Comparison of ENCODE assay signal across 15 cellular contexts in the genomic region with DNA sequence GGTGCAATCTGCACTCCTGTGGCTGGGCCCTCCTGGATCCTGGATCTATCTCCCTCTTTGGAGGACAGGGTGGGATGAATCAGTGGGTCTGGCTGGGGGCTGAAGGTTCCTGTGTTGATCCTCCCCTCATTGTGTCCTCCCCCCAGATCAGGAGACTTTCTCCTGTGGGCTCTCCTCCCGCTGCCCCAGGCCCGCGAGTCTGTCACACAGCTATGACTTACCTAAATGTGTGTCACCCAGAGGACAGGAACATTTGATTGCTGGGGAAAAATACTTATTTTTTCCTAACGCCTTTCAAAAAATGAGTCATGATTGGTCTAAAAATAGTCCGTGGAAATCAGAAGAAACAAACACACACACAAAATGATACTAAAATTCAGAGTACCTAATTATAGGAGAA.
DNase-seq lines count a peak whose midpoint lies in the region; ATAC-seq lines count a peak whose summit lies in the region.
"Had no signal": no experiment of that assay in that cellular context is flagged by ENCODE, and none has a peak within 500 bp of the region (broad histone marks: within the 10 kb centered on the region; RNA-seq: fewer than 3 reads in every experiment).

No MANE protein-coding gene starts in this region.

- H3K27ac Mint-ChIP-seq in activated CD4-positive, alpha-beta memory T cell treated with anti-CD3 and anti-CD28 coated beads for 36 hours: no peak overlapping the region
- H3K27ac Mint-ChIP-seq in activated CD4-positive, alpha-beta memory T cell treated with anti-CD3 and anti-CD28 coated beads, Interleukin-2, amount 10 ng/mL, durations not matched to agents 7 days and 5 days: no peak overlapping the region
- no peak overlapping the region for H3K27ac Mint-ChIP-seq in stimulated activated naive CD8-positive, alpha-beta T cell treated with anti-CD3 and anti-CD28 coated beads, Interleukin-15, amount 100 ng/mL, for 72 hours
- peak overlapping the region; percentile 39 for H3K27ac Mint-ChIP-seq in activated naive CD8-positive, alpha-beta T cell treated with anti-CD3 and anti-CD28 coated beads, Interleukin-2, amount 50 U/mL, for 24 hours
- H3K27ac Mint-ChIP-seq: B cell; CD8-positive, alpha-beta memory T cell; HFFc6 had no signal

- peak; percentile 65 for ATAC-seq in stimulated activated naive CD8-positive, alpha-beta T cell treated with anti-CD3 and anti-CD28 coated beads, Interleukin-15, Interleukin-2, amounts not matched to agents 100 U/mL and 50 U/mL, for 24 hours
- no peak for ATAC-seq in stimulated activated naive CD8-positive, alpha-beta T cell treated with anti-CD3 and anti-CD28 coated beads, Interleukin-15, amount 100 ng/mL, for 72 hours
- peak; percentile 76 for ATAC-seq in activated naive CD8-positive, alpha-beta T cell treated with anti-CD3 and anti-CD28 coated beads, Interleukin-2, amount 50 U/mL, for 24 hours

- intact Hi-C loops in activated CD4-positive, alpha-beta memory T cell treated with anti-CD3 and anti-CD28 coated beads for 36 hours (cut with micrococcal nuclease): no loop called here

- no peaks in the 10 kb centered on the region for H3K36me3 Mint-ChIP-seq in activated CD4-positive, alpha-beta memory T cell treated with anti-CD3 and anti-CD28 coated beads for 36 hours
- H3K36me3 Mint-ChIP-seq in activated CD4-positive, alpha-beta memory T cell treated with anti-CD3 and anti-CD28 coated beads, Interleukin-2, amount 10 ng/mL, durations not matched to agents 7 days and 5 days (ENCODE audit: low read depth): no peaks in the 10 kb centered on the region
- H3K36me3 Mint-ChIP-seq in activated naive CD8-positive, alpha-beta T cell treated with anti-CD3 and anti-CD28 coated beads, Interleukin-2, amount 50 U/mL, for 24 hours (ENCODE audit: low read depth): no peaks in the 10 kb centered on the region
- H3K36me3 Mint-ChIP-seq: CD8-positive, alpha-beta memory T cell had no signal

- CTCF ChIA-PET in activated CD4-positive, alpha-beta memory T cell treated with anti-CD3 and anti-CD28 coated beads for 36 hours (lab: Charles Lee): no interaction called here
- CTCF ChIA-PET in activated CD4-positive, alpha-beta memory T cell treated with anti-CD3 and anti-CD28 coated beads, Interleukin-2, amount 10 ng/mL, durations not matched to agents 7 days and 5 days (lab: Charles Lee): no interaction called here

- peaks cover 40% of the 10 kb centered on the region for H3K27me3 Mint-ChIP-seq in activated CD4-positive, alpha-beta memory T cell treated with anti-CD3 and anti-CD28 coated beads for 36 hours
- peaks cover 27% of the 10 kb centered on the region for H3K27me3 Mint-ChIP-seq in activated CD4-positive, alpha-beta memory T cell treated with anti-CD3 and anti-CD28 coated beads, Interleukin-2, amount 10 ng/mL, durations not matched to agents 7 days and 5 days
- peaks cover 84% of the 10 kb centered on the region for H3K27me3 Mint-ChIP-seq in stimulated activated naive CD8-positive, alpha-beta T cell treated with anti-CD3 and anti-CD28 coated beads, Interleukin-15, amount 100 ng/mL, for 72 hours
- peaks cover 41% of the 10 kb centered on the region for H3K27me3 Mint-ChIP-seq in activated naive CD8-positive, alpha-beta T cell treated with anti-CD3 and anti-CD28 coated beads, Interleukin-2, amount 50 U/mL, for 24 hours

- POLR2A ChIA-PET in activated CD4-positive, alpha-beta memory T cell treated with anti-CD3 and anti-CD28 coated beads for 36 hours (lab: Charles Lee): no interaction called here
- POLR2A ChIA-PET in activated CD4-positive, alpha-beta memory T cell treated with anti-CD3 and anti-CD28 coated beads, Interleukin-2, amount 10 ng/mL, durations not matched to agents 7 days and 5 days (lab: Charles Lee): no interaction called here

- peaks cover 8% of the 10 kb centered on the region for H3K4me1 Mint-ChIP-seq in activated CD4-positive, alpha-beta memory T cell treated with anti-CD3 and anti-CD28 coated beads for 36 hours (ENCODE audit: low read depth)
- H3K4me1 Mint-ChIP-seq in activated CD4-positive, alpha-beta memory T cell treated with anti-CD3 and anti-CD28 coated beads, Interleukin-2, amount 10 ng/mL, durations not matched to agents 7 days and 5 days: no peaks in the 10 kb centered on the region
- peaks cover 5% of the 10 kb centered on the region for H3K4me1 Mint-ChIP-seq in stimulated activated naive CD8-positive, alpha-beta T cell treated with anti-CD3 and anti-CD28 coated beads, Interleukin-15, amount 100 ng/mL, for 72 hours
- H3K4me1 Mint-ChIP-seq in activated naive CD8-positive, alpha-beta T cell treated with anti-CD3 and anti-CD28 coated beads, Interleukin-2, amount 50 U/mL, for 24 hours: peaks cover 11% of the 10 kb centered on the region
- H3K4me1 Mint-ChIP-seq: B cell; CD8-positive, alpha-beta memory T cell had no signal

- no peaks in the 10 kb centered on the region for H3K9me3 Mint-ChIP-seq in activated CD4-positive, alpha-beta memory T cell treated with anti-CD3 and anti-CD28 coated beads for 36 hours
- H3K9me3 Mint-ChIP-seq in activated CD4-positive, alpha-beta memory T cell treated with anti-CD3 and anti-CD28 coated beads, Interleukin-2, amount 10 ng/mL, durations not matched to agents 7 days and 5 days: no peaks in the 10 kb centered on the region
- H3K9me3 Mint-ChIP-seq in stimulated activated naive CD8-positive, alpha-beta T cell treated with anti-CD3 and anti-CD28 coated beads, Interleukin-15, amount 100 ng/mL, for 72 hours: no peaks in the 10 kb centered on the region
- no peaks in the 10 kb centered on the region for H3K9me3 Mint-ChIP-seq in activated naive CD8-positive, alpha-beta T cell treated with anti-CD3 and anti-CD28 coated beads, Interleukin-2, amount 50 U/mL, for 24 hours
- H3K9me3 Mint-ChIP-seq: HFFc6 had no signal

- H3K4me3 Mint-ChIP-seq in activated CD4-positive, alpha-beta memory T cell treated with anti-CD3 and anti-CD28 coated beads for 36 hours: no peak overlapping the region
- H3K4me3 Mint-ChIP-seq in activated CD4-positive, alpha-beta memory T cell treated with anti-CD3 and anti-CD28 coated beads, Interleukin-2, amount 10 ng/mL, durations not matched to agents 7 days and 5 days: no peak overlapping the region
- no peak overlapping the region for H3K4me3 Mint-ChIP-seq in stimulated activated naive CD8-positive, alpha-beta T cell treated with anti-CD3 and anti-CD28 coated beads, Interleukin-15, amount 100 ng/mL, for 72 hours
- H3K4me3 Mint-ChIP-seq in activated naive CD8-positive, alpha-beta T cell treated with anti-CD3 and anti-CD28 coated beads, Interleukin-2, amount 50 U/mL, for 24 hours: no peak overlapping the region
- H3K4me3 Mint-ChIP-seq: B cell; CD8-positive, alpha-beta memory T cell; HFFc6 had no signal

- DNase-seq in activated CD4-positive, alpha-beta memory T cell treated with anti-CD3 and anti-CD28 coated beads for 36 hours: peak; percentile 18
- DNase-seq in activated CD4-positive, alpha-beta memory T cell treated with anti-CD3 and anti-CD28 coated beads, Interleukin-2, amount 10 ng/mL, durations not matched to agents 7 days and 5 days: no peak
- peak; percentile 10 for DNase-seq in stimulated activated naive CD8-positive, alpha-beta T cell treated with anti-CD3 and anti-CD28 coated beads, Interleukin-15, Interleukin-2, amounts not matched to agents 100 U/mL and 50 U/mL, for 24 hours
- no peak for DNase-seq in stimulated activated naive CD8-positive, alpha-beta T cell treated with anti-CD3 and anti-CD28 coated beads, Interleukin-15, amount 100 ng/mL, for 72 hours
- peak; percentile 2 for DNase-seq in activated naive CD8-positive, alpha-beta T cell treated with anti-CD3 and anti-CD28 coated beads, Interleukin-2, amount 50 U/mL, for 24 hours
- DNase-seq in T1000 (lab: John Stamatoyannopoulos, UW): no peak
- DNase-seq in MV-4-11 (lab: John Stamatoyannopoulos, UW): no peak
- DNase-seq: ACHN; Caco-2; CD8-positive, alpha-beta memory T cell; DND-41; GDM1; GOT3; HFFc6 had no signal

Comparison
In these comparisons a context has a peak if more than half of its experiments do, and no peak if none do; other contexts are left out.
1. DNase-seq: peak in activated CD4-positive, alpha-beta memory T cell treated with anti-CD3 and anti-CD28 coated beads for 36 hours (single experiment), stimulated activated naive CD8-positive, alpha-beta T cell treated with anti-CD3 and anti-CD28 coated beads, Interleukin-15, Interleukin-2, amounts not matched to agents 100 U/mL and 50 U/mL, for 24 hours (single experiment) and activated naive CD8-positive, alpha-beta T cell treated with anti-CD3 and anti-CD28 coated beads, Interleukin-2, amount 50 U/mL, for 24 hours (single experiment); none in activated CD4-positive, alpha-beta memory T cell treated with anti-CD3 and anti-CD28 coated beads, Interleukin-2, amount 10 ng/mL, durations not matched to agents 7 days and 5 days (single experiment), stimulated activated naive CD8-positive, alpha-beta T cell treated with anti-CD3 and anti-CD28 coated beads, Interleukin-15, amount 100 ng/mL, for 72 hours (0 of 2), T1000 (single experiment) and MV-4-11 (single experiment).